Comparison of ENCODE assay signal across 8 cellular contexts in the genomic region with DNA sequence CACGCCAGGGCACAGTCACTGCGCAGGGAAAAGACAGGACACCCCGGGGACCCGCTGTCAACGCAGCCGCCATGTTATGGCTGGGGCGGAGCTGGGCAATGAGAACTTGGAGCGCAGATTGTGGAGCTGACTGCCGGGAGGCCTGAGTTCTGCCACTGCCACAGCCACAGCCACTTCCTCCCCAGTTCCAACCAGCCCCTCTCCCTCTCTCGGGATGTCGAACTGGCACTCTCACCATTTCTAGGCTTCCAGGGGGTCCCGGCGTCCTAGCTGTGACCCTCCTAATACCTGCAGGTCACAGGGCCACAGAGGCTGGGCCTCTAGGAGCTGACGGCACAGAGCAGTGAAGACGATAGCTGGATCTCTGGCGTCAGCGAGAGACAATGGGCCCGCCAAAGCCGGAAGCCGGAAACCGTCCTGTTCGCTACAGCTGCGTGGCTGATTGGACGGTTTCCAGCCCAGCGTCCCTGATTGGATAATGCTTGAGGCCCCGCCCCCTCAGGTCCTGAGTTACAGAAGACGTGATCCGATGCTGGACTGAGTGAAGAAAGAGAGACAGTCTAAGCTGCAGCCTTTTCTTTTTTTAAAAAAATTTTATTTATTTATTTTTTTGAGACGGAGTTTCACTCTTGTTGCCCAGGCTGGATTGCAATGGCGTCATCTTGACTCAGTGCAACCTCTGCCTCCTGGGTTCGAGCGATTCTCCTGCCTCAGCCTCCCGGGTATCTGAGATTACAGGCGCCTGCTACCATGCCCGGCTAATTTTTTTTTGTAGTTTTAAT. TPM values are rescaled to one million over a fixed set of nuclear protein-coding genes. Genes with fewer than 3 reads are reported as not detected.
DNase-seq lines count a peak whose midpoint lies in the region; ATAC-seq and TF ChIP-seq lines count a peak whose summit lies in the region.

A gene (minus strand): TSS at position 385 of the 782 bp plus-strand sequence. CDS start 147 bp downstream, at position 238.

- POLR2A ChIA-PET in A673 (lab: Charles Lee; ENCODE audit: low non-redundant PET), result interaction anchor here (0.7 kb wide), 1 partner anchor 88 kb away, joined by 3 read pairs; no protein-coding TSS in a partner anchor

- H3K27ac ChIP-seq in A673 (ENCODE audit: low read depth, low read length, poor library complexity, severe bottlenecking), result peak within 1 kb of the TSS; percentile 95

- H3K36me3 ChIP-seq in A673 (ENCODE audit: insufficient read depth, low read length, poor library complexity, severe bottlenecking), result peaks cover 17% of the 10 kb centered on the region

- ATAC-seq in GM18867 (IDR thresholded peaks at IDR 0.05; ENCODE audit: unreplicated experiment), result peak; percentile 94
- peak; percentile 78 for ATAC-seq in HG03103 (IDR thresholded peaks at IDR 0.05; ENCODE audit: low read depth, unreplicated experiment)

- CTCF ChIA-PET in A673 (lab: Charles Lee), result no interaction called here

- H3K4me3 ChIP-seq in A673 (ENCODE audit: low read depth, low read length, poor library complexity, severe bottlenecking), result peak within 1 kb of the TSS; percentile 80

- TF ChIP-seq CTCF in A673 (conservative IDR thresholded peaks at IDR 0.05; ENCODE audit: low read depth, low read length), result no peak

- no peaks in the 10 kb centered on the region for H3K4me1 ChIP-seq in A673 (ENCODE audit: insufficient read depth, low read length, poor library complexity, severe bottlenecking)

- H3K9me3 ChIP-seq in A673 (ENCODE audit: low read depth, low read length, poor library complexity, severe bottlenecking), result peaks cover 23% of the 10 kb centered on the region

- BruUV-seq in A673 (replicated peaks; lab: Mats Ljungman, UMichigan), result TSS peak; percentile 45

- DNase-seq in A673 (ENCODE audit: low spot score), result peak; percentile 98
- peak; percentile 63 for DNase-seq in NCI-H345 treated with DMSO at 0.1 percent for 48 hours (lab: John Stamatoyannopoulos, UW; ENCODE audit: unreplicated experiment)
- peak; percentile 88 to 97 for DNase-seq in activated CD4-positive, alpha-beta T cell treated with anti-CD3 and anti-CD28 coated beads, Interleukin-2, amount 50 U/mL, for 24 hours (ENCODE audit: low read depth in 1 of 2, low spot score in 1 of 2)
- peak; percentile 40 for DNase-seq in cortex of kidney (lab: John Stamatoyannopoulos, UW)
- DNase-seq in left kidney (ENCODE audit: low read depth, low spot score), result peak; percentile 99
- DNase-seq in stimulated activated CD4-positive, alpha-beta T cell treated with anti-CD3 and anti-CD28 coated beads, Interleukin-1b, Interleukin-23, amount 100 ng/mL, for 48 hours, result peak; percentile 98

- intact Hi-C loops in A673 (cut with micrococcal nuclease; ENCODE audit: unreplicated experiment), result no loop called here

- no peaks in the 10 kb centered on the region for H3K27me3 ChIP-seq in A673 (replicated peaks; ENCODE audit: insufficient read depth, low read depth, low read length, poor library complexity)

RNA-seq across cellular contexts. Expression of the gene that starts here (rescaled TPM):
- 13.7 and 14.7 TPM in 2 replicates for total RNA-seq in A673 (2021)

Comparison
In these comparisons a context has a peak if more than half of its experiments do, and no peak if none do; other contexts are left out.
1. Peak in every context shown above with its lines: DNase-seq, ATAC-seq, H3K4me3 ChIP-seq and H3K27ac ChIP-seq.
2. DNase-seq: peak in every context shown above with its lines; median percentile 99 in left kidney; 98 in A673; 98 in stimulated activated CD4-positive, alpha-beta T cell treated with anti-CD3 and anti-CD28 coated beads, Interleukin-1b, Interleukin-23, amount 100 ng/mL, for 48 hours; 92 in activated CD4-positive, alpha-beta T cell treated with anti-CD3 and anti-CD28 coated beads, Interleukin-2, amount 50 U/mL, for 24 hours; 63 in NCI-H345 treated with DMSO at 0.1 percent for 48 hours; 40 in cortex of kidney.